Comparison of ENCODE assay signal across 2 cellular contexts in genomic region chr1:206469411-206469932, GRCh38.
TF ChIP-seq lines count a peak whose summit lies in the region.

No MANE protein-coding gene starts in this region.

TF ChIP-seq in GM23338, 12 proteins besides CTCF, POLR2A, EP300 and RAD21 (continued from another document):
- TF ChIP-seq ZNF462 (CRISPR knock-in tag; IDR thresholded peaks at IDR 0.05) = no peak
- TF ChIP-seq, protein P1, sequence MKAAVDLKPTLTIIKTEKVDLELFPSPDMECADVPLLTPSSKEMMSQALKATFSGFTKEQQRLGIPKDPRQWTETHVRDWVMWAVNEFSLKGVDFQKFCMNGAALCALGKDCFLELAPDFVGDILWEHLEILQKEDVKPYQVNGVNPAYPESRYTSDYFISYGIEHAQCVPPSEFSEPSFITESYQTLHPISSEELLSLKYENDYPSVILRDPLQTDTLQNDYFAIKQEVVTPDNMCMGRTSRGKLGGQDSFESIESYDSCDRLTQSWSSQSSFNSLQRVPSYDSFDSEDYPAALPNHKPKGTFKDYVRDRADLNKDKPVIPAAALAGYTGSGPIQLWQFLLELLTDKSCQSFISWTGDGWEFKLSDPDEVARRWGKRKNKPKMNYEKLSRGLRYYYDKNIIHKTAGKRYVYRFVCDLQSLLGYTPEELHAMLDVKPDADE (IDR thresholded peaks at IDR 0.05) = no peak
- TF ChIP-seq CREB1 (CRISPR knock-in tag; IDR thresholded peaks at IDR 0.05; ENCODE audit: low read depth) = no peak
- no peak for TF ChIP-seq ZNF114 (CRISPR knock-in tag; IDR thresholded peaks at IDR 0.05)
- no peak for TF ChIP-seq JUNB (IDR thresholded peaks at IDR 0.05; ENCODE audit: unreplicated experiment)
- TF ChIP-seq STAT1 (IDR thresholded peaks at IDR 0.05; ENCODE audit: unreplicated experiment) = no peak
- TF ChIP-seq NANOG (IDR thresholded peaks at IDR 0.05; ENCODE audit: borderline replicate concordance) = no peak
- TF ChIP-seq ZNF331 (CRISPR knock-in tag; IDR thresholded peaks at IDR 0.05; ENCODE audit: low read depth) = no peak
- no peak for TF ChIP-seq REST (IDR thresholded peaks at IDR 0.05; ENCODE audit: unreplicated experiment)
- TF ChIP-seq EZH2phosphoT487 (IDR thresholded peaks at IDR 0.05; ENCODE audit: unreplicated experiment) = no peak

TF ChIP-seq in H1, 55 proteins besides CTCF, POLR2A, EP300 and RAD21 (continued from another document):
- no peak for TF ChIP-seq JUN (IDR thresholded peaks at IDR 0.05; ENCODE audit: low read depth, low read length)
- TF ChIP-seq JUND (IDR thresholded peaks at IDR 0.05; ENCODE audit: low read length) = no peak
- no peak for TF ChIP-seq SIN3A (conservative IDR thresholded peaks at IDR 0.05 in 1 of 2, IDR thresholded peaks at IDR 0.05 in 1 of 2; ENCODE audit: low read depth in 1 of 2, low read length in 2 of 2)
- no peak for TF ChIP-seq TAF7 (optimal IDR thresholded peaks at IDR 0.05; ENCODE audit: borderline replicate concordance, low read depth, low read length)
- no peak for TF ChIP-seq HDAC6 (IDR thresholded peaks at IDR 0.05; ENCODE audit: low read depth, low read length)
- no peak for TF ChIP-seq ZNF274 (IDR thresholded peaks at IDR 0.05; ENCODE audit: borderline replicate concordance, extremely low read depth, low read length)
- no peak for TF ChIP-seq EGR1 (IDR thresholded peaks at IDR 0.05; ENCODE audit: borderline replicate concordance, low read depth, low read length)
- TF ChIP-seq SP1 (IDR thresholded peaks at IDR 0.05; ENCODE audit: low read depth, low read length) = no peak
- TF ChIP-seq EZH2 (IDR thresholded peaks at IDR 0.05; ENCODE audit: low read depth, low read length, severe bottlenecking) = no peak
- no peak for TF ChIP-seq FOSL1 (IDR thresholded peaks at IDR 0.05; ENCODE audit: insufficient read depth, low read depth, low read length)
- TF ChIP-seq CEBPB (IDR thresholded peaks at IDR 0.05; ENCODE audit: low read depth, low read length) = no peak
- TF ChIP-seq CREB1 (IDR thresholded peaks at IDR 0.05) = no peak
